In the genomic region with DNA sequence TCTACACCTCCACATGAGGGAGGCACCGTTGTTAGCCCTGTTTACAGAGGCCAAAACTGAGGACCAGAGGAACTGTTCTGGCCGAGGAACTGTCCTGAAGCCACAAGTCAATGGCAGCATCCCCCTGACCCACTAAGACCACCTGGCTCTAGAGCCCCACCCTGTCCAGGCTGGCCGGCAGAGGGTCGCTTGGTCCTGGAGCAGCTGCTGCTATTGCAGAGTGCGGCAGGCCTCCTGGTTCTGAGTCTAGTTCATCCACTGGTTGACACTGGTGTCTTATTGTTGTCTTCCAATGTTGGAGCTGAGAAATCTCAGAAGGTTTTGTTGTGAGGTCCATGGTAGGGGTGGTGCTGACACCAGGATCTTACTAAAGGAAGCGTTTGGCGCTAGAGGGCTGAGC, we compare ENCODE assay signal across 16 cellular contexts. TPM values are rescaled to one million over a fixed set of nuclear protein-coding genes. Genes with fewer than 3 reads are reported as not detected.
A peak's percentile ranks its signal among the peaks of the same experiment; 100 is the strongest.
DNase-seq lines count a peak whose midpoint lies in the region; ATAC-seq and TF ChIP-seq lines count a peak whose summit lies in the region.
"Had no signal": no experiment of that assay in that cellular context is flagged by ENCODE, and none has a peak within 500 bp of the region (broad histone marks: within the 10 kb centered on the region; RNA-seq: fewer than 3 reads in every experiment).

No MANE protein-coding gene starts in this region.

- H3K27ac Mint-ChIP-seq in activated CD8-positive, alpha-beta memory T cell treated with anti-CD3 and anti-CD28 coated beads, Interleukin-2, amount 10 ng/mL, durations not matched to agents 7 days and 5 days = no peak overlapping the region
- no peak overlapping the region for H3K27ac Mint-ChIP-seq in naive thymus-derived CD4-positive, alpha-beta T cell
- H3K27ac Mint-ChIP-seq: CD14-positive monocyte had no signal

- intact Hi-C loops in upper lobe of right lung (cut with DNase I) = no loop called here
- intact Hi-C loops in naive thymus-derived CD4-positive, alpha-beta T cell (cut with micrococcal nuclease) = no loop called here

- no peak overlapping the region for H2BK12ac ChIP-seq in neuronal stem cell (ENCODE audit: low read length)

- no peak overlapping the region for H3K14ac ChIP-seq in neuronal stem cell (ENCODE audit: low read length)

- no peak overlapping the region for H3K4me2 ChIP-seq in neuronal stem cell (ENCODE audit: insufficient read depth, low read length, poor library complexity, severe bottlenecking)
- H3K4me2 ChIP-seq: BLaER1 had no signal

- H3K4me1 ChIP-seq in neuronal stem cell (ENCODE audit: control insufficient read depth in 2 of 2, insufficient read depth in 1 of 2, low read depth in 1 of 2, low read length in 2 of 2) = no peaks in the 10 kb centered on the region
- H3K4me1 ChIP-seq in upper lobe of right lung = no peaks in the 10 kb centered on the region
- no peaks in the 10 kb centered on the region for H3K4me1 ChIP-seq in naive thymus-derived CD4-positive, alpha-beta T cell (ENCODE audit: control insufficient read depth in 2 of 2, insufficient read depth in 2 of 2, low read length in 2 of 2)

- H3K27ac ChIP-seq in neuronal stem cell (replicated peaks; ENCODE audit: low read length) (no peak overlapping the region), upper lobe of right lung (no peak overlapping the region)
- H3K27ac ChIP-seq in naive thymus-derived CD4-positive, alpha-beta T cell (ENCODE audit: low read depth, low read length) = no peak overlapping the region
- H3K27ac ChIP-seq: BLaER1 had no signal

- peaks cover 1% of the 10 kb centered on the region for H3K36me3 Mint-ChIP-seq in activated CD8-positive, alpha-beta memory T cell treated with anti-CD3 and anti-CD28 coated beads, Interleukin-2, amount 10 ng/mL, durations not matched to agents 7 days and 5 days
- peaks cover 0 to 6% (median 0%) of the 10 kb centered on the region in 5 donors for H3K36me3 Mint-ChIP-seq in naive thymus-derived CD4-positive, alpha-beta T cell
- H3K36me3 Mint-ChIP-seq: CD14-positive monocyte; CD4-positive, alpha-beta memory T cell had no signal

- no CpG with 5 or more reads among the region's 7 CpGs for WGBS in neuronal stem cell (ENCODE audit: extremely low coverage in 2 of 2, insufficient read length in 2 of 2, insufficient replicate concordance in 1 of 2), 2 donors

- no peak overlapping the region for H2BK120ac ChIP-seq in neuronal stem cell (ENCODE audit: low read depth, low read length)

- H3K4me3 ChIP-seq in neuronal stem cell (ENCODE audit: low read length in 2 of 2) = no peak overlapping the region
- H3K4me3 ChIP-seq in upper lobe of right lung = no peak overlapping the region
- H3K4me3 ChIP-seq in naive thymus-derived CD4-positive, alpha-beta T cell (ENCODE audit: low read length) = no peak overlapping the region
- H3K4me3 ChIP-seq: BLaER1 had no signal

- H3K4me1 Mint-ChIP-seq in activated CD8-positive, alpha-beta memory T cell treated with anti-CD3 and anti-CD28 coated beads, Interleukin-2, amount 10 ng/mL, durations not matched to agents 7 days and 5 days = peaks cover 4% of the 10 kb centered on the region
- peaks cover 0 to 3% (median 0%) of the 10 kb centered on the region in 7 donors for H3K4me1 Mint-ChIP-seq in naive thymus-derived CD4-positive, alpha-beta T cell

- H3K9me3 Mint-ChIP-seq in activated CD8-positive, alpha-beta memory T cell treated with anti-CD3 and anti-CD28 coated beads, Interleukin-2, amount 10 ng/mL, durations not matched to agents 7 days and 5 days (ENCODE audit: low read depth) = no peaks in the 10 kb centered on the region
- peaks cover 0 to 9% (median 1%) of the 10 kb centered on the region in 11 donors for H3K9me3 Mint-ChIP-seq in naive thymus-derived CD4-positive, alpha-beta T cell
- H3K9me3 Mint-ChIP-seq: H9 had no signal

- no peaks in the 10 kb centered on the region for H3K79me1 ChIP-seq in neuronal stem cell (ENCODE audit: low read depth, low read length)

- no peak overlapping the region for H3K9ac ChIP-seq in neuronal stem cell (ENCODE audit: low read depth, low read length, poor library complexity)
- H3K9ac ChIP-seq: BLaER1 had no signal

- no peak overlapping the region for H2AK5ac ChIP-seq in neuronal stem cell (ENCODE audit: low read depth, low read length)

- peak; percentile 19 for DNase-seq in activated CD8-positive, alpha-beta memory T cell treated with anti-CD3 and anti-CD28 coated beads, Interleukin-2, amount 10 ng/mL, durations not matched to agents 7 days and 5 days
- DNase-seq in activated CD8-positive, alpha-beta memory T cell treated with anti-CD3 and anti-CD28 coated beads, Interleukin-2, amount 50 U/mL, for 48 hours = no peak
- peak; percentile 21 for DNase-seq in islet precursor cell
- no peak for DNase-seq in neuronal stem cell (ENCODE audit: low spot score)
- peak; percentile 38 for DNase-seq in upper lobe of right lung
- DNase-seq in NCI-H748 (lab: John Stamatoyannopoulos, UW; ENCODE audit: unreplicated experiment) = no peak
- DNase-seq in naive thymus-derived CD4-positive, alpha-beta T cell = no peak
- DNase-seq: 8988T; CD4-positive, alpha-beta memory T cell; DMS153; DMS79 treated with DMSO at 0.1 percent for 48 hours; GF-D8; H9 had no signal

- H3K36me3 ChIP-seq in neuronal stem cell (replicated peaks in 1 of 2; ENCODE audit: control insufficient read depth in 2 of 2, insufficient read depth in 2 of 2, low read length in 2 of 2) = no peaks in the 10 kb centered on the region
- no peaks in the 10 kb centered on the region for H3K36me3 ChIP-seq in upper lobe of right lung
- no peaks in the 10 kb centered on the region for H3K36me3 ChIP-seq in naive thymus-derived CD4-positive, alpha-beta T cell (ENCODE audit: control insufficient read depth in 2 of 3, insufficient read depth in 3 of 3, low read length in 3 of 3)
- H3K36me3 ChIP-seq: BLaER1 had no signal

- no peak for ATAC-seq in activated CD8-positive, alpha-beta memory T cell treated with anti-CD3 and anti-CD28 coated beads, Interleukin-2, amount 10 ng/mL, durations not matched to agents 7 days and 5 days
- no peak for ATAC-seq in upper lobe of right lung
- ATAC-seq in GM18873 (IDR thresholded peaks at IDR 0.05; ENCODE audit: low FRiP score, unreplicated experiment) = no peak
- ATAC-seq in naive thymus-derived CD4-positive, alpha-beta T cell = no peak

- POLR2A ChIA-PET in naive thymus-derived CD4-positive, alpha-beta T cell (lab: Charles Lee) = no interaction called here

- H3K4ac ChIP-seq in neuronal stem cell (ENCODE audit: low read length) = no peak overlapping the region

- H3K18ac ChIP-seq in neuronal stem cell (ENCODE audit: low read length) = no peak overlapping the region

- no peak overlapping the region for H2BK15ac ChIP-seq in neuronal stem cell (ENCODE audit: low read length)

- H4K8ac ChIP-seq in neuronal stem cell (ENCODE audit: low read depth, low read length) = peak overlapping the region; percentile 32

- CTCF ChIA-PET in activated CD8-positive, alpha-beta memory T cell treated with anti-CD3 and anti-CD28 coated beads, Interleukin-2, amount 10 ng/mL, durations not matched to agents 7 days and 5 days (lab: Charles Lee) = no interaction called here
- CTCF ChIA-PET in naive thymus-derived CD4-positive, alpha-beta T cell (lab: Charles Lee) = no interaction called here

- H3K9me3 ChIP-seq in neuronal stem cell (replicated peaks in 1 of 2; ENCODE audit: control insufficient read depth in 2 of 2, insufficient read depth in 1 of 2, low read depth in 1 of 2, low read length in 2 of 2) (peaks cover 0 to 4% of the 10 kb centered on the region in 2 donors), upper lobe of right lung (no peaks in the 10 kb centered on the region)
- no peaks in the 10 kb centered on the region for H3K9me3 ChIP-seq in naive thymus-derived CD4-positive, alpha-beta T cell (ENCODE audit: control insufficient read depth in 2 of 3, low read length in 3 of 3)
- H3K9me3 ChIP-seq: BLaER1 had no signal

- H3K27me3 Mint-ChIP-seq in activated CD8-positive, alpha-beta memory T cell treated with anti-CD3 and anti-CD28 coated beads, Interleukin-2, amount 10 ng/mL, durations not matched to agents 7 days and 5 days = peaks cover 22% of the 10 kb centered on the region
- H3K27me3 Mint-ChIP-seq in naive thymus-derived CD4-positive, alpha-beta T cell = peaks cover 0 to 41% (median 5%) of the 10 kb centered on the region in 5 donors

- H2AFZ ChIP-seq in neuronal stem cell (ENCODE audit: low read length) = no peak overlapping the region

- H3K23ac ChIP-seq in neuronal stem cell (ENCODE audit: low read depth, low read length, poor library complexity) = no peak overlapping the region

- TF ChIP-seq CTCF in upper lobe of right lung (IDR thresholded peaks at IDR 0.05) = no peak

- H4K91ac ChIP-seq in neuronal stem cell (ENCODE audit: low read depth, low read length, poor library complexity) = no peak overlapping the region

- H3K27me3 ChIP-seq in neuronal stem cell (ENCODE audit: control insufficient read depth in 3 of 3, insufficient read depth in 3 of 3, low read depth in 1 of 3, low read length in 3 of 3) = no peaks in the 10 kb centered on the region
- no peaks in the 10 kb centered on the region for H3K27me3 ChIP-seq in upper lobe of right lung
- no peaks in the 10 kb centered on the region for H3K27me3 ChIP-seq in naive thymus-derived CD4-positive, alpha-beta T cell (ENCODE audit: control insufficient read depth in 2 of 2, insufficient read depth in 2 of 2, low read length in 2 of 2)
- H3K27me3 ChIP-seq: BLaER1 had no signal

- H3K4me3 Mint-ChIP-seq in activated CD8-positive, alpha-beta memory T cell treated with anti-CD3 and anti-CD28 coated beads, Interleukin-2, amount 10 ng/mL, durations not matched to agents 7 days and 5 days = no peak overlapping the region
- H3K4me3 Mint-ChIP-seq in naive thymus-derived CD4-positive, alpha-beta T cell = no peak overlapping the region
- H3K4me3 Mint-ChIP-seq: CD14-positive monocyte; CD4-positive, alpha-beta memory T cell; H9 had no signal

- H2BK5ac ChIP-seq in neuronal stem cell (ENCODE audit: low read length) = no peak overlapping the region

RNA-seq across cellular contexts. Expression of a gene that starts 26.6 kb away (rescaled TPM):
- total RNA-seq in activated CD8-positive, alpha-beta memory T cell treated with anti-CD3 and anti-CD28 coated beads, Interleukin-2, amount 10 ng/mL, durations not matched to agents 7 days and 5 days = not detected
- polyA plus RNA-seq in neuronal stem cell (2013, experiment 1 of 2) = 13.6 TPM
- 14.2 TPM for polyA plus RNA-seq in neuronal stem cell (2013, experiment 2 of 2)
- total RNA-seq in upper lobe of right lung = 19.4 TPM
- total RNA-seq in naive thymus-derived CD4-positive, alpha-beta T cell = not detected
- polyA plus RNA-seq in naive thymus-derived CD4-positive, alpha-beta T cell = not detected
- total RNA-seq: CD4-positive, alpha-beta memory T cell had no signal
- polyA plus RNA-seq: CD14-positive monocyte; CD4-positive, alpha-beta memory T cell had no signal

Comparison
In these comparisons a context has a peak if more than half of its experiments do, and no peak if none do; other contexts are left out.
1. DNase-seq: peak in activated CD8-positive, alpha-beta memory T cell treated with anti-CD3 and anti-CD28 coated beads, Interleukin-2, amount 10 ng/mL, durations not matched to agents 7 days and 5 days (single experiment), islet precursor cell (single experiment) and upper lobe of right lung (single experiment); none in activated CD8-positive, alpha-beta memory T cell treated with anti-CD3 and anti-CD28 coated beads, Interleukin-2, amount 50 U/mL, for 48 hours (single experiment), neuronal stem cell (single experiment), NCI-H748 (single experiment) and naive thymus-derived CD4-positive, alpha-beta T cell (0 of 9).
2. RNA of a gene that starts 26.6 kb away (total RNA-seq): 19.4 TPM in upper lobe of right lung (single experiment); not detected in activated CD8-positive, alpha-beta memory T cell treated with anti-CD3 and anti-CD28 coated beads, Interleukin-2, amount 10 ng/mL, durations not matched to agents 7 days and 5 days and not detected in naive thymus-derived CD4-positive, alpha-beta T cell; every median in the first group is over 10 times any median in the second.